ENCODE assay signal across 8 cellular contexts in the genomic region with DNA sequence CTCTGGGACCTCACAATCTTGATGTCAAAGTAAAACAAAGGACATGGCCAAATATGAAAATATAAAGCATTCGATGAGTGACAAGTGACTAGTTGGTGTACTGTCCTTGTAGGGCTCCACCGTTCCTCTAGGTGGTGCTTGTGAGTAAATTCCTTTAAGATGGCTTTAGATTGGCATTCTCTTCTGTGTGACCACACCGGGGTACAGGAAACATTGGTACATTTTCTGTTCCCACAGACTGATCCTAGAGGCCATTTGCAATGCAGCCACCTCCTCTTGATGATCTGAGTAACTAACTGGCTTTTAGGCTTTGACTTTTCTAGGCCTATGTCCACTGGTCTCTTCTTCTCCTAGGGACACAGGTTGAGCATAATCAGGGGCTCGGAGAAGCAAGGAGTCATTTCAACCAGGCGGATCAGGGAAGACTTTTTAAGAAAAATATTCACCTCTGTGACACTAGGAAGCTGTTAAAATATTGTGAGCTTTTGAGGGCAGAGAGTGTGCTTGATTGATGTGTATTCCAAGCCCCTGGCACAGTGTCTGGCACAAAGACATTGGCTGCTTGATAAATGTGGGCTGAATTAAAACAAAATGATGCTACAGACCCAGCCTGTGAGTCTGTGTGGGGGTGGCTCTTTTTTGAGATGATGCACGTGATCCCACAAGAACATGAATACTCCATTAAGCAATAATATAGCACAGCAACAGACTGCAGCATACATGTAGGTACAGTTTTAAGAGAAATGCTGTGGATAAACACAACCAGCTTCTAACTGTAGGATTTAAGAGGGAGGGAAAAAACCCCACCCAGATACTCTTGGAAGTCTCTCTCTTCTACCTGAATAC. TPM values are rescaled to one million over a fixed set of nuclear protein-coding genes. Genes with fewer than 3 reads are reported as not detected.
DNase-seq lines count a peak whose midpoint lies in the region; ATAC-seq, FAIRE-seq and TF ChIP-seq lines count a peak whose summit lies in the region.

No MANE protein-coding gene starts in this region.

- peak; percentile 20 to 54 (median 35) for DNase-seq in CD8-positive, alpha-beta memory T cell
- peak; percentile 45 for DNase-seq in HuH-7 (ENCODE audit: low spot score)
- peak in 25 of 34 experiments; percentile 16 to 46 (median 35) for DNase-seq in T-cell
- DNase-seq in bronchial epithelial cell (ENCODE audit: low read depth): peak; percentile 61
- DNase-seq in left colon: peak in 1 of 2 donors; percentile 57
- DNase-seq in stimulated activated naive CD4-positive, alpha-beta T cell (lab: John Stamatoyannopoulos, UW): peak in 4 of 6 experiments; percentile 8 to 44 (median 30)
- DNase-seq in NCI-H2107 treated with DMSO at 0.1 percent for 48 hours (lab: John Stamatoyannopoulos, UW; ENCODE audit: unreplicated experiment): no peak

- peak; percentile 78 for ATAC-seq in GM19023 (IDR thresholded peaks at IDR 0.05; ENCODE audit: unreplicated experiment)
- ATAC-seq in T-cell (replicated peaks in 1 of 4): peak; percentile 78 to 82 (median 82)
- peak; percentile 28 for ATAC-seq in left colon

- H3K36me3 ChIP-seq in CD8-positive, alpha-beta memory T cell (ENCODE audit: insufficient read depth, low read length): peaks cover 4% of the 10 kb centered on the region
- no peaks in the 10 kb centered on the region for H3K36me3 ChIP-seq in bronchial epithelial cell (ENCODE audit: control insufficient read depth, insufficient read depth, low read length)

- H3K4me1 ChIP-seq in CD8-positive, alpha-beta memory T cell (ENCODE audit: insufficient read depth, low read length): peaks cover 9% of the 10 kb centered on the region

- H3K4me3 ChIP-seq in CD8-positive, alpha-beta memory T cell (ENCODE audit: low read length): no peak overlapping the region
- no peak overlapping the region for H3K4me3 ChIP-seq in bronchial epithelial cell (ENCODE audit: low read depth, low read length)

- peak; percentile 70 for TF ChIP-seq CTCF in bronchial epithelial cell (IDR thresholded peaks at IDR 0.05; ENCODE audit: insufficient read depth, low read length, severe bottlenecking)

- H3K9me3 Mint-ChIP-seq in CD8-positive, alpha-beta memory T cell: no peaks in the 10 kb centered on the region
- no peaks in the 10 kb centered on the region for H3K9me3 Mint-ChIP-seq in T-cell

- peak overlapping the region in 7 of 8 donors; percentile 2 to 73 (median 49) for H3K27ac Mint-ChIP-seq in CD8-positive, alpha-beta memory T cell
- H3K27ac Mint-ChIP-seq in T-cell: peak overlapping the region; percentile 11 to 40

- no peaks in the 10 kb centered on the region for H3K27me3 Mint-ChIP-seq in CD8-positive, alpha-beta memory T cell
- H3K27me3 Mint-ChIP-seq in T-cell: no peaks in the 10 kb centered on the region

- intact Hi-C loops in left colon (cut with DNase I, micrococcal nuclease): loop anchor here in 1 of 2 donors (10.0 kb wide), 1 partner anchor 834 kb away; no protein-coding TSS in a partner anchor

- H3K4me1 Mint-ChIP-seq in CD8-positive, alpha-beta memory T cell: peaks cover 13 to 28% (median 22%) of the 10 kb centered on the region in 3 donors
- peaks cover 22 to 34% (median 26%) of the 10 kb centered on the region in 3 donors for H3K4me1 Mint-ChIP-seq in T-cell

- CTCF ChIA-PET in CD8-positive, alpha-beta memory T cell (lab: Charles Lee): interaction anchor here (0.7 to 3.6 kb wide), 7 partner anchors 11 to 142 kb away, joined by 3 to 20 read pairs (median 3); a partner anchor contains a TSS
- CTCF ChIA-PET in T-cell (lab: Charles Lee): interaction anchor here (0.6 to 3.4 kb wide), 11 partner anchors 9 to 341 kb away, joined by 3 to 37 read pairs (median 3); a partner anchor contains a TSS

- peak; percentile 84 for FAIRE-seq in bronchial epithelial cell (lab: Jason Lieb, UNC)

- peaks cover 0 to 36% (median 14%) of the 10 kb centered on the region in 3 donors for H3K36me3 Mint-ChIP-seq in CD8-positive, alpha-beta memory T cell
- peaks cover 49% of the 10 kb centered on the region for H3K36me3 Mint-ChIP-seq in T-cell

- H3K27me3 ChIP-seq in CD8-positive, alpha-beta memory T cell (ENCODE audit: insufficient read depth, low read length, poor library complexity, severe bottlenecking): no peaks in the 10 kb centered on the region
- H3K27me3 ChIP-seq in bronchial epithelial cell (ENCODE audit: control insufficient read depth, insufficient read depth, low read length): no peaks in the 10 kb centered on the region

- no peak overlapping the region for H3K4me3 Mint-ChIP-seq in CD8-positive, alpha-beta memory T cell
- no peak overlapping the region for H3K4me3 Mint-ChIP-seq in T-cell

- H3K27ac ChIP-seq in CD8-positive, alpha-beta memory T cell (ENCODE audit: low read depth, low read length): no peak overlapping the region

- no peaks in the 10 kb centered on the region for H3K9me3 ChIP-seq in CD8-positive, alpha-beta memory T cell (ENCODE audit: low read length)

- POLR2A ChIA-PET in CD8-positive, alpha-beta memory T cell (lab: Charles Lee): no interaction called here
- POLR2A ChIA-PET in T-cell (lab: Charles Lee): no interaction called here

RNA-seq across cellular contexts. Expression of a gene that starts 21.0 kb away (rescaled TPM):
- 1 to 10 TPM; 4.5 to 4.9 TPM for total RNA-seq in CD8-positive, alpha-beta memory T cell
- polyA plus RNA-seq in CD8-positive, alpha-beta memory T cell: 17.3 TPM
- total RNA-seq in T-cell (10 to 100 TPM; 15.3 to 29.9 (median 28.5) TPM), bronchial epithelial cell (0.53 and 1.2 TPM in 2 replicates), left colon (10 to 100 TPM in 1 of 2 donors, 1 to 10 TPM in 1; 9.4 to 24.2 TPM)

RNA-seq across cellular contexts. Expression of a gene that starts 52.3 kb away (rescaled TPM):
- total RNA-seq in CD8-positive, alpha-beta memory T cell: 10 to 100 TPM; 13.2 to 13.6 TPM
- 13.7 TPM for polyA plus RNA-seq in CD8-positive, alpha-beta memory T cell
- total RNA-seq in T-cell (10 to 100 TPM in 1 of 5 donors, 1 to 10 TPM in 4; 4.4 to 10.8 (median 8.5) TPM), bronchial epithelial cell (4.2 and 18.4 TPM in 2 replicates), left colon (10 to 100 TPM; 22.8 to 29.2 TPM)

Comparison
In these comparisons a context has a peak if more than half of its experiments do, and no peak if none do; other contexts are left out.
1. ATAC-seq: peak in every context shown above with its lines; median percentile 82 in T-cell; 78 in GM19023; 28 in left colon.